In genomic region chr2:25293145-25293544, GRCh38 we compare ENCODE assay signal across 17 cellular contexts. TPM values are rescaled to one million over a fixed set of nuclear protein-coding genes. Genes with fewer than 3 reads are reported as not detected.
A peak's percentile ranks its signal among the peaks of the same experiment; 100 is the strongest.
DNase-seq lines count a peak whose midpoint lies in the region; ATAC-seq and TF ChIP-seq lines count a peak whose summit lies in the region.
"Had no signal": no experiment of that assay in that cellular context is flagged by ENCODE, and none has a peak within 500 bp of the region (broad histone marks: within the 10 kb centered on the region; RNA-seq: fewer than 3 reads in every experiment).

No MANE protein-coding gene starts in this region.

- H3K36me3 ChIP-seq in HEK293 (ENCODE audit: control insufficient read depth in 2 of 2, insufficient read depth in 1 of 2, low read length in 2 of 2), result no peaks in the 10 kb centered on the region
- H3K36me3 ChIP-seq in gastrocnemius medialis, result no peaks in the 10 kb centered on the region
- H3K36me3 ChIP-seq: vagina had no signal

- no peaks in the 10 kb centered on the region for H3K27me3 ChIP-seq in gastrocnemius medialis
- H3K27me3 ChIP-seq: body of pancreas, vagina had no signal

- H3K4me1 ChIP-seq in HEK293 (ENCODE audit: control insufficient read depth, insufficient read depth, low read length) (no peaks in the 10 kb centered on the region), gastrocnemius medialis (peaks cover 55 to 71% of the 10 kb centered on the region in 2 donors)
- H3K4me1 ChIP-seq: Caco-2 had no signal

- H3K4me3 Mint-ChIP-seq in activated naive CD4-positive, alpha-beta T cell treated with anti-CD3 and anti-CD28 coated beads, Interleukin-2, amount 10 ng/mL, durations not matched to agents 7 days and 5 days, result no peak overlapping the region
- H3K4me3 Mint-ChIP-seq in brain, result no peak overlapping the region
- H3K4me3 Mint-ChIP-seq: GM23338 had no signal

- H3K27me3 Mint-ChIP-seq in activated naive CD4-positive, alpha-beta T cell treated with anti-CD3 and anti-CD28 coated beads, Interleukin-2, amount 10 ng/mL, durations not matched to agents 7 days and 5 days, result no peaks in the 10 kb centered on the region
- no peaks in the 10 kb centered on the region for H3K27me3 Mint-ChIP-seq in brain

- H3K27ac ChIP-seq in HEK293 (ENCODE audit: extremely low read depth, low read depth, low read length) (no peak overlapping the region), gastrocnemius medialis (peak overlapping the region; percentile 83 to 98 (median 96))
- H3K27ac ChIP-seq: body of pancreas, epithelial cell of prostate had no signal

- CTCF ChIA-PET in activated naive CD4-positive, alpha-beta T cell treated with anti-CD3 and anti-CD28 coated beads, Interleukin-2, amount 10 ng/mL, durations not matched to agents 7 days and 5 days (lab: Charles Lee), result interaction anchor here (0.6 to 4.5 kb wide), 3 partner anchors 15 to 228 kb away, joined by 3 to 36 read pairs (median 4); no protein-coding TSS in a partner anchor
- CTCF ChIA-PET in HEK293 (lab: Yijun Ruan, JAX), result no interaction called here

- POLR2A ChIA-PET in HEK293 (lab: Yijun Ruan, JAX), result no interaction called here

- intact Hi-C loops in gastrocnemius medialis (cut with DNase I; ENCODE audit: low total_unique reads), result no loop called here

- H3K9me3 Mint-ChIP-seq in activated naive CD4-positive, alpha-beta T cell treated with anti-CD3 and anti-CD28 coated beads, Interleukin-2, amount 10 ng/mL, durations not matched to agents 7 days and 5 days, result no peaks in the 10 kb centered on the region
- H3K9me3 Mint-ChIP-seq in brain, result no peaks in the 10 kb centered on the region
- H3K9me3 Mint-ChIP-seq: GM23338 had no signal

- no peak for TF ChIP-seq POLR2A in gastrocnemius medialis (IDR thresholded peaks at IDR 0.05)

- in situ Hi-C loops in gastrocnemius medialis (cut with MboI; ENCODE audit: low sequenced_read_pairs in 4 of 4), result no loop called here

- TF ChIP-seq CTCF in HEK293 (tag by site-specific recombination; IDR thresholded peaks at IDR 0.05) (no peak), brain (conservative IDR thresholded peaks at IDR 0.05) (no peak), gastrocnemius medialis (IDR thresholded peaks at IDR 0.05 in 4 of 5, conservative IDR thresholded peaks at IDR 0.05 in 1 of 5) (no peak)

- H3K27ac Mint-ChIP-seq in activated naive CD4-positive, alpha-beta T cell treated with anti-CD3 and anti-CD28 coated beads, Interleukin-2, amount 10 ng/mL, durations not matched to agents 7 days and 5 days, result peak overlapping the region; percentile 97
- peak overlapping the region in 4 of 5 experiments; percentile 45 to 88 (median 61) for H3K27ac Mint-ChIP-seq in brain
- H3K27ac Mint-ChIP-seq: GM23338 had no signal

- DNase-seq in activated naive CD4-positive, alpha-beta T cell treated with anti-CD3 and anti-CD28 coated beads, Interleukin-2, amount 10 ng/mL, durations not matched to agents 7 days and 5 days, result no peak
- no peak for DNase-seq in activated naive CD4-positive, alpha-beta T cell treated with Interleukin-2 at 50 U/mL for 16 hours
- DNase-seq in gastrocnemius medialis (no peak), SHP77 treated with DMSO at 0.1 percent for 48 hours (lab: John Stamatoyannopoulos, UW) (no peak)
- DNase-seq: body of pancreas, Caco-2, NCI-H1417 treated with DMSO at 0.1 percent for 48 hours, NCI-H2171 treated with DMSO at 0.1 percent for 48 hours, NCI-H69 had no signal

- H3K9me3 ChIP-seq in HEK293 (ENCODE audit: control insufficient read depth, insufficient read depth, low read depth, low read length), result no peaks in the 10 kb centered on the region
- H3K9me3 ChIP-seq in gastrocnemius medialis, result no peaks in the 10 kb centered on the region
- H3K9me3 ChIP-seq: body of pancreas, Caco-2, vagina had no signal

- no peak overlapping the region for H3K4me3 ChIP-seq in HEK293 (ENCODE audit: low read depth, low read length)
- no peak overlapping the region for H3K4me3 ChIP-seq in gastrocnemius medialis
- H3K4me3 ChIP-seq: body of pancreas, GM23338, vagina had no signal

- H3K4me1 Mint-ChIP-seq in activated naive CD4-positive, alpha-beta T cell treated with anti-CD3 and anti-CD28 coated beads, Interleukin-2, amount 10 ng/mL, durations not matched to agents 7 days and 5 days, result peaks cover 78% of the 10 kb centered on the region
- peaks cover 63% of the 10 kb centered on the region for H3K4me1 Mint-ChIP-seq in brain

- peaks cover 35% of the 10 kb centered on the region for H3K36me3 Mint-ChIP-seq in activated naive CD4-positive, alpha-beta T cell treated with anti-CD3 and anti-CD28 coated beads, Interleukin-2, amount 10 ng/mL, durations not matched to agents 7 days and 5 days
- H3K36me3 Mint-ChIP-seq in brain, result peaks cover 12% of the 10 kb centered on the region

- ATAC-seq in gastrocnemius medialis (no peak), GM18870 (IDR thresholded peaks at IDR 0.05; ENCODE audit: unreplicated experiment) (no peak), HG03135 (IDR thresholded peaks at IDR 0.05; ENCODE audit: unreplicated experiment) (no peak)
- ATAC-seq: body of pancreas, sciatic nerve had no signal

TF ChIP-seq in HEK293, 187 proteins besides CTCF, POLR2A, EP300 and RAD21:
- TF ChIP-seq ZFP41 (tag by site-specific recombination; IDR thresholded peaks at IDR 0.05; ENCODE audit: borderline replicate concordance), result no peak
- no peak for TF ChIP-seq ZNF16 (tag by site-specific recombination; IDR thresholded peaks at IDR 0.05; ENCODE audit: low read depth)
- TF ChIP-seq ZIC2 (tag by site-specific recombination; IDR thresholded peaks at IDR 0.05), result peak; percentile 31; the same call in 1 of the 2 replicates

RNA-seq across cellular contexts. Expression of gene DNMT3A, which starts 48.6 kb away (rescaled TPM):
- 27.7 TPM for polyA plus RNA-seq in brain (ENCODE audit: insufficient read depth, low read depth, low replicate concordance)
- 10 to 100 TPM in 1 of 4 donors, 1 to 10 TPM in 3; 5.9 to 14.1 (median 8.0) TPM for total RNA-seq in gastrocnemius medialis
